Comparison of ENCODE assay signal across 9 cellular contexts in genomic region chr2:12044857-12045256, GRCh38.
A peak's percentile ranks its signal among the peaks of the same experiment; 100 is the strongest.
DNase-seq lines count a peak whose midpoint lies in the region; ATAC-seq and TF ChIP-seq lines count a peak whose summit lies in the region.
"Had no signal": no experiment of that assay in that cellular context is flagged by ENCODE, and none has a peak within 500 bp of the region (broad histone marks: within the 10 kb centered on the region; RNA-seq: fewer than 3 reads in every experiment).

No MANE protein-coding gene starts in this region.

- intact Hi-C loops in activated T-helper 1 cell treated with anti-CD3 and anti-CD28 coated beads, Interleukin-12 subunit alpha, Interleukin-12 subunit beta, Interleukin-2, Interleukin-4 antibody, amounts not matched to agents 30 ng/mL and 10 ng/mL and 1 ng/mL, durations not matched to agents 14 hours and 24 hours and 36 hours (cut with micrococcal nuclease) = no loop called here

- peaks cover 17% of the 10 kb centered on the region for H3K4me1 Mint-ChIP-seq in activated T-helper 1 cell treated with anti-CD3 and anti-CD28 coated beads, Interleukin-12 subunit alpha, Interleukin-12 subunit beta, Interleukin-2, Interleukin-4 antibody, amounts not matched to agents 30 ng/mL and 10 ng/mL and 1 ng/mL, durations not matched to agents 14 hours and 24 hours and 36 hours (ENCODE audit: low read depth)
- peaks cover 32 to 85% (median 79%) of the 10 kb centered on the region in 4 donors for H3K4me1 Mint-ChIP-seq in naive thymus-derived CD8-positive, alpha-beta T cell

- H3K36me3 Mint-ChIP-seq in activated T-helper 1 cell treated with anti-CD3 and anti-CD28 coated beads, Interleukin-12 subunit alpha, Interleukin-12 subunit beta, Interleukin-2, Interleukin-4 antibody, amounts not matched to agents 30 ng/mL and 10 ng/mL and 1 ng/mL, durations not matched to agents 14 hours and 24 hours and 36 hours (ENCODE audit: low read depth) = no peaks in the 10 kb centered on the region
- H3K36me3 Mint-ChIP-seq in naive thymus-derived CD8-positive, alpha-beta T cell = peaks cover 0 to 9% (median 0%) of the 10 kb centered on the region in 3 donors

- H3K4me2 ChIP-seq in Karpas-422 (ENCODE audit: low read depth, low read length, poor library complexity, severe bottlenecking) = peak overlapping the region; percentile 71

- no peak for TF ChIP-seq CTCF in omental fat pad (IDR thresholded peaks at IDR 0.05)

- no peak overlapping the region for H3K27ac Mint-ChIP-seq in activated T-helper 1 cell treated with anti-CD3 and anti-CD28 coated beads, Interleukin-12 subunit alpha, Interleukin-12 subunit beta, Interleukin-2, Interleukin-4 antibody, amounts not matched to agents 30 ng/mL and 10 ng/mL and 1 ng/mL, durations not matched to agents 14 hours and 24 hours and 36 hours
- peak overlapping the region in 8 of 10 donors; percentile 4 to 85 (median 64) for H3K27ac Mint-ChIP-seq in naive thymus-derived CD8-positive, alpha-beta T cell

- peak overlapping the region; percentile 99 for H3K27ac ChIP-seq in Karpas-422 (ENCODE audit: low read length)

- ATAC-seq in GM21825 (IDR thresholded peaks at IDR 0.05; ENCODE audit: unreplicated experiment) = peak; percentile 63
- ATAC-seq in naive thymus-derived CD8-positive, alpha-beta T cell = peak; percentile 98
- no peak for ATAC-seq in omental fat pad (ENCODE audit: low FRiP score)

- peaks cover 6% of the 10 kb centered on the region for H3K9me3 Mint-ChIP-seq in activated T-helper 1 cell treated with anti-CD3 and anti-CD28 coated beads, Interleukin-12 subunit alpha, Interleukin-12 subunit beta, Interleukin-2, Interleukin-4 antibody, amounts not matched to agents 30 ng/mL and 10 ng/mL and 1 ng/mL, durations not matched to agents 14 hours and 24 hours and 36 hours
- H3K9me3 Mint-ChIP-seq in naive thymus-derived CD8-positive, alpha-beta T cell = peaks cover 0 to 10% (median 4%) of the 10 kb centered on the region in 9 donors

- no peaks in the 10 kb centered on the region for H3K9me2 ChIP-seq in Karpas-422 (replicated peaks; ENCODE audit: insufficient read depth, low read length)

- POLR2A ChIA-PET in naive thymus-derived CD8-positive, alpha-beta T cell (lab: Charles Lee) = interaction anchor here (0.6 to 2.7 kb wide), 12 partner anchors 10 to 672 kb away, joined by 3 to 18 read pairs (median 5); partner anchors contain the start of gene TRIB2

- H3K9ac ChIP-seq in Karpas-422 (ENCODE audit: low read length) = peak overlapping the region; percentile 78

- peaks cover 81% of the 10 kb centered on the region for H3K4me1 ChIP-seq in Karpas-422 (ENCODE audit: low read length)

- H3K27me3 ChIP-seq in Karpas-422 (ENCODE audit: low read length) = no peaks in the 10 kb centered on the region

- H3K4me3 ChIP-seq in Karpas-422 (ENCODE audit: low read length) = peak overlapping the region; percentile 43

- H3K27me3 Mint-ChIP-seq in activated T-helper 1 cell treated with anti-CD3 and anti-CD28 coated beads, Interleukin-12 subunit alpha, Interleukin-12 subunit beta, Interleukin-2, Interleukin-4 antibody, amounts not matched to agents 30 ng/mL and 10 ng/mL and 1 ng/mL, durations not matched to agents 14 hours and 24 hours and 36 hours (ENCODE audit: insufficient read depth) = peaks cover 12% of the 10 kb centered on the region
- peaks cover 0 to 4% (median 0%) of the 10 kb centered on the region in 5 donors for H3K27me3 Mint-ChIP-seq in naive thymus-derived CD8-positive, alpha-beta T cell

- DNase-seq in activated T-helper 1 cell treated with Interleukin-2 at 50 U/mL for 16 hours (ENCODE audit: low read depth) (peak; percentile 23), Karpas-422 (peak; percentile 96), omental fat pad (ENCODE audit: low spot score) (no peak), kidney tubule cell (ENCODE audit: low spot score) (no peak), foreskin melanocyte (no peak)
- DNase-seq in activated T-helper 1 cell treated with anti-CD3 and anti-CD28 coated beads, Interleukin-12 subunit alpha, Interleukin-12 subunit beta, Interleukin-2, Interleukin-4 antibody, amounts not matched to agents 30 ng/mL and 10 ng/mL and 1 ng/mL, durations not matched to agents 14 hours and 24 hours and 36 hours (ENCODE audit: low spot score) = no peak
- peak in 8 of 10 donors; percentile 19 to 84 (median 56) for DNase-seq in naive thymus-derived CD8-positive, alpha-beta T cell
- DNase-seq: HCEC 1CT had no signal

- no peak overlapping the region for H3K4me3 Mint-ChIP-seq in activated T-helper 1 cell treated with anti-CD3 and anti-CD28 coated beads, Interleukin-12 subunit alpha, Interleukin-12 subunit beta, Interleukin-2, Interleukin-4 antibody, amounts not matched to agents 30 ng/mL and 10 ng/mL and 1 ng/mL, durations not matched to agents 14 hours and 24 hours and 36 hours
- H3K4me3 Mint-ChIP-seq in naive thymus-derived CD8-positive, alpha-beta T cell = peak overlapping the region; percentile 29 to 59 (median 50)

- H3K36me3 ChIP-seq in Karpas-422 (ENCODE audit: insufficient read depth, low read length) = no peaks in the 10 kb centered on the region

- no peak overlapping the region for H2AFZ ChIP-seq in Karpas-422 (ENCODE audit: low read length)

- no peaks in the 10 kb centered on the region for H4K20me1 ChIP-seq in Karpas-422 (ENCODE audit: insufficient read depth, low read depth, low read length)

- H3K79me2 ChIP-seq in Karpas-422 (ENCODE audit: low read length) = no peaks in the 10 kb centered on the region

- H3K9me3 ChIP-seq in Karpas-422 (ENCODE audit: low read length) = no peaks in the 10 kb centered on the region

Comparison
In these comparisons a context has a peak if more than half of its experiments do, and no peak if none do; other contexts are left out.
1. DNase-seq: peak in activated T-helper 1 cell treated with Interleukin-2 at 50 U/mL for 16 hours (single experiment), Karpas-422 (single experiment) and naive thymus-derived CD8-positive, alpha-beta T cell (8 of 10); none in activated T-helper 1 cell treated with anti-CD3 and anti-CD28 coated beads, Interleukin-12 subunit alpha, Interleukin-12 subunit beta, Interleukin-2, Interleukin-4 antibody, amounts not matched to agents 30 ng/mL and 10 ng/mL and 1 ng/mL, durations not matched to agents 14 hours and 24 hours and 36 hours (single experiment), omental fat pad (single experiment), kidney tubule cell (single experiment) and foreskin melanocyte (single experiment).